ENCODE assay signal across 12 cellular contexts in genomic region chr1:4796161-4796998, GRCh38.
DNase-seq lines count a peak whose midpoint lies in the region; ATAC-seq and TF ChIP-seq lines count a peak whose summit lies in the region.
"Had no signal": no experiment of that assay in that cellular context is flagged by ENCODE, and none has a peak within 500 bp of the region (broad histone marks: within the 10 kb centered on the region; RNA-seq: fewer than 3 reads in every experiment).

No MANE protein-coding gene starts in this region.

- ATAC-seq in GM18858 (IDR thresholded peaks at IDR 0.05; ENCODE audit: unreplicated experiment) (peak; percentile 85), GM21529 (IDR thresholded peaks at IDR 0.05; ENCODE audit: unreplicated experiment) (peak; percentile 91), HG03196 (IDR thresholded peaks at IDR 0.05; ENCODE audit: unreplicated experiment) (peak; percentile 68), memory B cell (ENCODE audit: low read depth) (peak; percentile 95), mucosa of descending colon (no peak)

- H3K4me1 Mint-ChIP-seq in memory B cell: peaks cover 8% of the 10 kb centered on the region
- H3K4me1 Mint-ChIP-seq in CD4-positive, alpha-beta memory T cell: no peaks in the 10 kb centered on the region

- H3K36me3 Mint-ChIP-seq in memory B cell: peaks cover 3% of the 10 kb centered on the region
- H3K36me3 Mint-ChIP-seq in CD4-positive, alpha-beta memory T cell: no peaks in the 10 kb centered on the region
- H3K36me3 Mint-ChIP-seq: activated naive CD8-positive, alpha-beta T cell had no signal

- no peaks in the 10 kb centered on the region for H3K27me3 ChIP-seq in CD4-positive, alpha-beta memory T cell (ENCODE audit: insufficient read depth, low read length)
- peaks cover 78% of the 10 kb centered on the region for H3K27me3 ChIP-seq in left ventricle myocardium inferior (ENCODE audit: low read depth)

- H3K27ac Mint-ChIP-seq in memory B cell: peak overlapping the region; percentile 58
- H3K27ac Mint-ChIP-seq in CD4-positive, alpha-beta memory T cell: no peak overlapping the region
- H3K27ac Mint-ChIP-seq: activated naive CD8-positive, alpha-beta T cell had no signal

- no peaks in the 10 kb centered on the region for H3K9me3 ChIP-seq in CD4-positive, alpha-beta memory T cell (ENCODE audit: control insufficient read depth in 1 of 2, low read length in 2 of 2)
- H3K9me3 ChIP-seq in mucosa of descending colon: no peaks in the 10 kb centered on the region
- no peaks in the 10 kb centered on the region for H3K9me3 ChIP-seq in left ventricle myocardium inferior (replicated peaks)

- H3K27ac ChIP-seq in CD4-positive, alpha-beta memory T cell (ENCODE audit: low read depth, low read length): no peak overlapping the region
- no peak overlapping the region for H3K27ac ChIP-seq in left ventricle myocardium inferior (replicated peaks)

- CTCF ChIA-PET in CD4-positive, alpha-beta memory T cell (lab: Charles Lee; ENCODE audit: partially characterized antibody): no interaction called here

- no peak for TF ChIP-seq POLR2A in erythroblast (IDR thresholded peaks at IDR 0.05; ENCODE audit: low read length)

- no peaks in the 10 kb centered on the region for H3K36me3 ChIP-seq in CD4-positive, alpha-beta memory T cell (ENCODE audit: insufficient read depth, low read length)
- H3K36me3 ChIP-seq in mucosa of descending colon (ENCODE audit: low read depth) (no peaks in the 10 kb centered on the region), left ventricle myocardium inferior (no peaks in the 10 kb centered on the region)

- H3K4me3 ChIP-seq in CD4-positive, alpha-beta memory T cell (ENCODE audit: low read length in 2 of 2): no peak overlapping the region
- H3K4me3 ChIP-seq in mucosa of descending colon: no peak overlapping the region
- no peak overlapping the region for H3K4me3 ChIP-seq in left ventricle myocardium inferior

- H3K27me3 Mint-ChIP-seq in memory B cell: no peaks in the 10 kb centered on the region
- peaks cover 10 to 15% of the 10 kb centered on the region in 2 donors for H3K27me3 Mint-ChIP-seq in CD4-positive, alpha-beta memory T cell

- TF ChIP-seq CTCF in mucosa of descending colon (IDR thresholded peaks at IDR 0.05) (no peak), left ventricle myocardium inferior (IDR thresholded peaks at IDR 0.05; ENCODE audit: borderline replicate concordance) (no peak)

- POLR2A ChIA-PET in CD4-positive, alpha-beta memory T cell (lab: Charles Lee; ENCODE audit: partially characterized antibody): no interaction called here

- intact Hi-C loops in CD4-positive, alpha-beta memory T cell (cut with micrococcal nuclease): no loop called here
- intact Hi-C loops in mucosa of descending colon (cut with DNase I, micrococcal nuclease): no loop called here
- intact Hi-C loops in left ventricle myocardium inferior (cut with micrococcal nuclease): no loop called here

- peak overlapping the region; percentile 49 for H3K4me3 Mint-ChIP-seq in memory B cell
- no peak overlapping the region for H3K4me3 Mint-ChIP-seq in CD4-positive, alpha-beta memory T cell
- H3K4me3 Mint-ChIP-seq: activated naive CD8-positive, alpha-beta T cell had no signal

- no peaks in the 10 kb centered on the region for H3K4me1 ChIP-seq in CD4-positive, alpha-beta memory T cell (ENCODE audit: insufficient read depth, low read length)
- no peaks in the 10 kb centered on the region for H3K4me1 ChIP-seq in mucosa of descending colon (ENCODE audit: low read depth)
- H3K4me1 ChIP-seq in left ventricle myocardium inferior: no peaks in the 10 kb centered on the region

- H3K9me3 Mint-ChIP-seq in memory B cell: peaks cover 7% of the 10 kb centered on the region
- peaks cover 0 to 7% (median 0%) of the 10 kb centered on the region in 8 donors for H3K9me3 Mint-ChIP-seq in CD4-positive, alpha-beta memory T cell

- DNase-seq in memory B cell (ENCODE audit: low spot score in 2 of 2) (peak; percentile 19 to 30), mucosa of descending colon (no peak), left ventricle myocardium inferior (no peak), erythroblast (lab: John Stamatoyannopoulos, UW) (no peak)
- no peak for DNase-seq in CD4-positive, alpha-beta memory T cell
- DNase-seq: activated CD4-positive, CD25-positive, alpha-beta regulatory T cell; NCI-H1048; occipital lobe had no signal

Comparison
In these comparisons a context has a peak if more than half of its experiments do, and no peak if none do; other contexts are left out.
1. DNase-seq: peak in memory B cell (2 of 2); none in CD4-positive, alpha-beta memory T cell (0 of 5), mucosa of descending colon (0 of 3), left ventricle myocardium inferior (single experiment) and erythroblast (0 of 2).